1 cellular context compared by ENCODE assay signal in genomic region chr1:31038360-31038759, GRCh38.
TF ChIP-seq lines count a peak whose summit lies in the region.

No MANE protein-coding gene starts in this region.

TF ChIP-seq in K562, 482 proteins besides CTCF, POLR2A, EP300 and RAD21 (continued from another document):
- TF ChIP-seq THAP12 (CRISPR knock-in tag; IDR thresholded peaks at IDR 0.05) (no peak), MAX (CRISPR knock-in tag; IDR thresholded peaks at IDR 0.05) (no peak), SIN3A (IDR thresholded peaks at IDR 0.05; ENCODE audit: borderline replicate concordance in 2 of 2, control insufficient read depth in 1 of 2, low read depth in 2 of 2, low read length in 2 of 2) (no peak), ARNT (IDR thresholded peaks at IDR 0.05) (no peak), HIVEP1 (CRISPR knock-in tag; IDR thresholded peaks at IDR 0.05) (no peak)
